In the genomic region with DNA sequence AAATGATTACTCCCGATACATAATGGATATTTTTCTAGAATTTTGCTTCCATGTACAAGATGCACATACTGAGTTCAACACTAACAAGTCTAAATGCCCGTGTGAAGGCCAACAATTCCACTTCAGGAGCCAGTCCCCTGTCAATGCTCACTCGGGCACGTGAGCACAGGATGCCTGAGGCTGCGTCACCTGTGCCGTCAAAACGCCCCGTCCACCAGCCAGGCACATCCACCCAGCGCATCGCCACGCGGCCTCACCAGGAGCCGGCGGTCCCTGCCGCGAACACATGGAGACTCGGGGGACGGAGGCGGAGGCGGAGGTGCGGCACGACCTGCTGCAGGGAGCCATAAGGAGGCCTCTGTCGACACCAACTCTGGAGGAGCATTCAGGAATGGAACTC, we compare ENCODE assay signal across 1 cellular context.
TF ChIP-seq lines count a peak whose summit lies in the region.

No MANE protein-coding gene starts in this region.

TF ChIP-seq in liver, 16 proteins besides CTCF, POLR2A, EP300 and RAD21 (continued from another document):
- TF ChIP-seq, protein P1, sequence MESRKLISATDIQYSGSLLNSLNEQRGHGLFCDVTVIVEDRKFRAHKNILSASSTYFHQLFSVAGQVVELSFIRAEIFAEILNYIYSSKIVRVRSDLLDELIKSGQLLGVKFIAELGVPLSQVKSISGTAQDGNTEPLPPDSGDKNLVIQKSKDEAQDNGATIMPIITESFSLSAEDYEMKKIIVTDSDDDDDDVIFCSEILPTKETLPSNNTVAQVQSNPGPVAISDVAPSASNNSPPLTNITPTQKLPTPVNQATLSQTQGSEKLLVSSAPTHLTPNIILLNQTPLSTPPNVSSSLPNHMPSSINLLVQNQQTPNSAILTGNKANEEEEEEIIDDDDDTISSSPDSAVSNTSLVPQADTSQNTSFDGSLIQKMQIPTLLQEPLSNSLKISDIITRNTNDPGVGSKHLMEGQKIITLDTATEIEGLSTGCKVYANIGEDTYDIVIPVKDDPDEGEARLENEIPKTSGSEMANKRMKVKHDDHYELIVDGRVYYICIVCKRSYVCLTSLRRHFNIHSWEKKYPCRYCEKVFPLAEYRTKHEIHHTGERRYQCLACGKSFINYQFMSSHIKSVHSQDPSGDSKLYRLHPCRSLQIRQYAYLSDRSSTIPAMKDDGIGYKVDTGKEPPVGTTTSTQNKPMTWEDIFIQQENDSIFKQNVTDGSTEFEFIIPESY (IDR thresholded peaks at IDR 0.05): no peak
- TF ChIP-seq YY1 (IDR thresholded peaks at IDR 0.05) (no peak), RXRA (IDR thresholded peaks at IDR 0.05) (no peak), FOXA2 (IDR thresholded peaks at IDR 0.05) (no peak)
TF ChIP-seq in liver: peak in this region for 0.
